11 cellular contexts compared by ENCODE assay signal in genomic region chr5:173232499-173233346, GRCh38. TPM values are rescaled to one million over a fixed set of nuclear protein-coding genes. Genes with fewer than 3 reads are reported as not detected.
DNase-seq lines count a peak whose midpoint lies in the region; ATAC-seq lines count a peak whose summit lies in the region.
"Had no signal": no experiment of that assay in that cellular context is flagged by ENCODE, and none has a peak within 500 bp of the region (broad histone marks: within the 10 kb centered on the region; RNA-seq: fewer than 3 reads in every experiment).

No MANE protein-coding gene starts in this region.

- DNase-seq in activated T-cell treated with anti-CD3 and anti-CD28 coated beads, Interleukin-2, amount 50 U/mL, for 4 hours: no peak
- DNase-seq in activated T-cell treated with anti-CD3 and anti-CD28 coated beads for 4 hours: no peak
- DNase-seq in activated naive CD8-positive, alpha-beta T cell treated with anti-CD3 and anti-CD28 coated beads for 36 hours: peak; percentile 38
- DNase-seq in left lobe of liver (ENCODE audit: low spot score): peak; percentile 21
- DNase-seq in stimulated activated naive B cell treated with anti-CD40 and anti-IgM and Interleukin-4, amounts not matched to agents 10 μg/mL and 1 μg/mL and 100 μg/mL, for 72 hours: no peak
- no peak for DNase-seq in NCI-H446 treated with DMSO at 0.1 percent for 48 hours (lab: John Stamatoyannopoulos, UW)
- no peak for DNase-seq in NCI-H226
- no peak for DNase-seq in NCI-H774 (lab: John Stamatoyannopoulos, UW)
- DNase-seq: activated CD4-positive, CD25-positive, alpha-beta regulatory T cell; AML-193; body of pancreas had no signal

- H3K36me3 Mint-ChIP-seq in activated T-cell treated with anti-CD3 and anti-CD28 coated beads, Interleukin-2, amount 50 U/mL, for 4 hours (ENCODE audit: insufficient read depth): no peaks in the 10 kb centered on the region
- no peaks in the 10 kb centered on the region for H3K36me3 Mint-ChIP-seq in activated naive CD8-positive, alpha-beta T cell treated with anti-CD3 and anti-CD28 coated beads for 36 hours
- peaks cover 1 to 9% of the 10 kb centered on the region in 2 donors for H3K36me3 Mint-ChIP-seq in stimulated activated naive B cell treated with anti-CD40 and anti-IgM and Interleukin-4, amounts not matched to agents 10 μg/mL and 1 μg/mL and 100 μg/mL, for 72 hours

- peaks cover 90% of the 10 kb centered on the region for H3K27me3 Mint-ChIP-seq in activated T-cell treated with anti-CD3 and anti-CD28 coated beads, Interleukin-2, amount 50 U/mL, for 4 hours (ENCODE audit: low read depth)
- peaks cover 98% of the 10 kb centered on the region for H3K27me3 Mint-ChIP-seq in activated naive CD8-positive, alpha-beta T cell treated with anti-CD3 and anti-CD28 coated beads for 36 hours
- H3K27me3 Mint-ChIP-seq in stimulated activated naive B cell treated with anti-CD40 and anti-IgM and Interleukin-4, amounts not matched to agents 10 μg/mL and 1 μg/mL and 100 μg/mL, for 72 hours: peaks cover 85 to 95% of the 10 kb centered on the region in 2 donors

- H3K9me3 Mint-ChIP-seq in activated T-cell treated with anti-CD3 and anti-CD28 coated beads, Interleukin-2, amount 50 U/mL, for 4 hours: no peaks in the 10 kb centered on the region
- H3K9me3 Mint-ChIP-seq in activated naive CD8-positive, alpha-beta T cell treated with anti-CD3 and anti-CD28 coated beads for 36 hours: no peaks in the 10 kb centered on the region
- H3K9me3 Mint-ChIP-seq in stimulated activated naive B cell treated with anti-CD40 and anti-IgM and Interleukin-4, amounts not matched to agents 10 μg/mL and 1 μg/mL and 100 μg/mL, for 72 hours: no peaks in the 10 kb centered on the region

- H3K27ac Mint-ChIP-seq in activated naive CD8-positive, alpha-beta T cell treated with anti-CD3 and anti-CD28 coated beads for 36 hours: no peak overlapping the region
- H3K27ac Mint-ChIP-seq in stimulated activated naive B cell treated with anti-CD40 and anti-IgM and Interleukin-4, amounts not matched to agents 10 μg/mL and 1 μg/mL and 100 μg/mL, for 72 hours: peak overlapping the region; percentile 91

- H3K4me1 Mint-ChIP-seq in activated T-cell treated with anti-CD3 and anti-CD28 coated beads, Interleukin-2, amount 50 U/mL, for 4 hours (ENCODE audit: low read depth): peaks cover 42% of the 10 kb centered on the region
- H3K4me1 Mint-ChIP-seq in activated naive CD8-positive, alpha-beta T cell treated with anti-CD3 and anti-CD28 coated beads for 36 hours: peaks cover 36% of the 10 kb centered on the region
- H3K4me1 Mint-ChIP-seq in stimulated activated naive B cell treated with anti-CD40 and anti-IgM and Interleukin-4, amounts not matched to agents 10 μg/mL and 1 μg/mL and 100 μg/mL, for 72 hours: peaks cover 29 to 50% of the 10 kb centered on the region in 2 donors

- H3K4me3 Mint-ChIP-seq in activated T-cell treated with anti-CD3 and anti-CD28 coated beads, Interleukin-2, amount 50 U/mL, for 4 hours: peak overlapping the region; percentile 4
- H3K4me3 Mint-ChIP-seq in activated naive CD8-positive, alpha-beta T cell treated with anti-CD3 and anti-CD28 coated beads for 36 hours: peak overlapping the region; percentile 68
- H3K4me3 Mint-ChIP-seq in stimulated activated naive B cell treated with anti-CD40 and anti-IgM and Interleukin-4, amounts not matched to agents 10 μg/mL and 1 μg/mL and 100 μg/mL, for 72 hours: peak overlapping the region; percentile 53 to 61

- ATAC-seq in activated T-cell treated with anti-CD3 and anti-CD28 coated beads, Interleukin-2, amount 50 U/mL, for 4 hours: no peak
- peak; percentile 15 for ATAC-seq in left lobe of liver
- ATAC-seq in stimulated activated naive B cell treated with anti-CD40 and anti-IgM and Interleukin-4, amounts not matched to agents 10 μg/mL and 1 μg/mL and 100 μg/mL, for 72 hours (replicated peaks): no peak
- ATAC-seq: body of pancreas had no signal

RNA-seq across cellular contexts. Expression of gene NKX2-5, which starts 2.3 kb away (rescaled TPM):
- total RNA-seq in activated T-cell treated with anti-CD3 and anti-CD28 coated beads, Interleukin-2, amount 50 U/mL, for 4 hours: not detected
- under 1 TPM; 0.12 to 0.21 TPM for total RNA-seq in activated naive CD8-positive, alpha-beta T cell treated with anti-CD3 and anti-CD28 coated beads for 36 hours
- not detected for total RNA-seq in left lobe of liver
- total RNA-seq: body of pancreas had no signal

Comparison
In these comparisons a context has a peak if more than half of its experiments do, and no peak if none do; other contexts are left out.
1. DNase-seq: peak in activated naive CD8-positive, alpha-beta T cell treated with anti-CD3 and anti-CD28 coated beads for 36 hours (single experiment) and left lobe of liver (single experiment); none in activated T-cell treated with anti-CD3 and anti-CD28 coated beads, Interleukin-2, amount 50 U/mL, for 4 hours (single experiment), activated T-cell treated with anti-CD3 and anti-CD28 coated beads for 4 hours (single experiment), stimulated activated naive B cell treated with anti-CD40 and anti-IgM and Interleukin-4, amounts not matched to agents 10 μg/mL and 1 μg/mL and 100 μg/mL, for 72 hours (single experiment), NCI-H446 treated with DMSO at 0.1 percent for 48 hours (single experiment), NCI-H226 (single experiment) and NCI-H774 (single experiment).
2. H3K4me3 Mint-ChIP-seq: peak in every context shown above with its lines; median percentile 68 in activated naive CD8-positive, alpha-beta T cell treated with anti-CD3 and anti-CD28 coated beads for 36 hours; 57 in stimulated activated naive B cell treated with anti-CD40 and anti-IgM and Interleukin-4, amounts not matched to agents 10 μg/mL and 1 μg/mL and 100 μg/mL, for 72 hours; 4 in activated T-cell treated with anti-CD3 and anti-CD28 coated beads, Interleukin-2, amount 50 U/mL, for 4 hours.